ENCODE assay signal across 8 cellular contexts in the genomic region with DNA sequence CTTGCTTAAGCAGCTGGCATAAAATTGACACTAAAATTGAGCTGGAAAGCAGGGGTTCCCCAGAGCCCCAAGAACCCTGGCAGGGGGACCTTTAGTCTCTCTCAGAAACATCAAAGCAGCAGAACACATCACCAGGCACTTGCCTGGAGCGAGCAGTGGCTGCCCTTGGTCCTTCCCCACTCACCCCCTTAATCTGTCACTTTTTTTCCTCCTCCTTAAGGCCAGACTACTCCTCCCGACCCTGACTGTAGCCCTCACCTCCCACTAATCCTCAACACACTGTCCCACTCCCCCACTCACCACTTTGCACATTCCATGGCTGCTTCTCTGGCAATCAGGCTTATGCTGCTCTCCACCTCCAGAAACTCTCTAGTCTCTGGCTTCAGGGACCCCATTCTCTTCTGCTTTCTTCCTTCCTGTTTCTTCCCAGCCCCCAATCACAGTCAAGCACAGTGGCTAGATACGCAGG. TPM values are rescaled to one million over a fixed set of nuclear protein-coding genes. Genes with fewer than 3 reads are reported as not detected.
DNase-seq lines count a peak whose midpoint lies in the region; ATAC-seq, FAIRE-seq and TF ChIP-seq lines count a peak whose summit lies in the region.

No MANE protein-coding gene starts in this region.

- no peak overlapping the region for H3K27ac ChIP-seq in kidney (ENCODE audit: low read depth in 2 of 2, low read length in 2 of 2)
- peak overlapping the region; percentile 60 to 80 (median 68) for H3K27ac ChIP-seq in transverse colon

- no peak for TF ChIP-seq POLR2A in transverse colon (IDR thresholded peaks at IDR 0.05)

- DNase-seq in adipocyte (ENCODE audit: low read depth) (no peak), kidney (no peak), transverse colon (no peak), SW 1271 (lab: John Stamatoyannopoulos, UW) (no peak), NCI-H1436 (lab: John Stamatoyannopoulos, UW) (no peak), NCI-H69 (lab: John Stamatoyannopoulos, UW) (no peak)

- H3K27me3 ChIP-seq in adipocyte (replicated peaks; ENCODE audit: control insufficient read depth, insufficient read depth, low read length) (no peaks in the 10 kb centered on the region), transverse colon (peaks cover 19% of the 10 kb centered on the region)

- no peaks in the 10 kb centered on the region for H3K9me3 ChIP-seq in adipocyte (ENCODE audit: control insufficient read depth, low read length)
- H3K9me3 ChIP-seq in kidney (ENCODE audit: control insufficient read depth in 1 of 2, low read length in 2 of 2), result no peaks in the 10 kb centered on the region
- H3K9me3 ChIP-seq in transverse colon, result no peaks in the 10 kb centered on the region

- TF ChIP-seq CTCF in kidney (IDR thresholded peaks at IDR 0.05; ENCODE audit: borderline replicate concordance, extremely low read depth, insufficient read depth) (no peak), transverse colon (IDR thresholded peaks at IDR 0.05) (no peak)

- ATAC-seq in GM18858 (IDR thresholded peaks at IDR 0.05; ENCODE audit: unreplicated experiment) (peak; percentile 11), HG03378 (IDR thresholded peaks at IDR 0.05; ENCODE audit: unreplicated experiment) (peak; percentile 19)

- 34 to 38% methylated on average over 3 of the region's 3 CpGs for WGBS in transverse colon (ENCODE audit: low coverage in 1 of 2), 2 donors

- no peak for TF ChIP-seq EP300 in transverse colon (IDR thresholded peaks at IDR 0.05; ENCODE audit: low read depth)

- H3K4me3 ChIP-seq in adipocyte (ENCODE audit: low read length) (peak overlapping the region; percentile 98), kidney (ENCODE audit: low read length in 2 of 2) (peak overlapping the region; percentile 99), transverse colon (peak overlapping the region in 3 of 4 donors; percentile 82 to 97 (median 84))

- peaks cover 8% of the 10 kb centered on the region for H3K36me3 ChIP-seq in adipocyte (ENCODE audit: control insufficient read depth, insufficient read depth, low read length, severe bottlenecking)
- peaks cover 0 to 5% of the 10 kb centered on the region in 2 donors for H3K36me3 ChIP-seq in kidney (ENCODE audit: control insufficient read depth in 1 of 2, insufficient read depth in 2 of 2, low read length in 2 of 2)
- H3K36me3 ChIP-seq in transverse colon, result peaks cover 0 to 4% (median 0%) of the 10 kb centered on the region in 4 donors

- in situ Hi-C loops in transverse colon (cut with MboI; ENCODE audit: low pct_ligation_motif_present in 1 of 4, low pct_unique_long_range_greater_than_20kb in 1 of 4, low sequenced_read_pairs in 3 of 4), result loop anchor here in 1 of 4 donors (25.0 kb wide), 1 partner anchor 110 kb away; no protein-coding TSS in a partner anchor

- intact Hi-C loops in kidney (cut with DNase I), result no loop called here
- intact Hi-C loops in transverse colon (cut with DNase I; ENCODE audit: low total_unique reads), result loop anchor here (10.0 kb wide), 1 partner anchor 108 kb away; the partner anchor contains the start of gene ZKSCAN8

- H3K9ac ChIP-seq in adipocyte (ENCODE audit: low read length), result peak overlapping the region; percentile 91
- H3K9ac ChIP-seq in kidney (ENCODE audit: low read length in 2 of 2), result peak overlapping the region; percentile 50 to 72

- H3K4me1 ChIP-seq in adipocyte (ENCODE audit: control insufficient read depth, insufficient read depth, low read length) (peaks cover 24% of the 10 kb centered on the region), kidney (ENCODE audit: control insufficient read depth in 1 of 2, insufficient read depth in 1 of 2, low read depth in 1 of 2, low read length in 2 of 2) (peaks cover 9 to 12% of the 10 kb centered on the region in 2 donors), transverse colon (peaks cover 11 to 17% (median 15%) of the 10 kb centered on the region in 4 donors)

- no peak for FAIRE-seq in kidney (lab: Jason Lieb, UNC)

RNA-seq across cellular contexts. Expression of gene ZKSCAN4, which starts 0.5 kb away (rescaled TPM):
- total RNA-seq in kidney (7.4 TPM), transverse colon (1 to 10 TPM in 3 of 4 donors, under 1 TPM in 1; 0.60 to 9.0 (median 4.9) TPM)
- polyA plus RNA-seq in kidney (ENCODE audit: insufficient read depth, low read depth, low replicate concordance), result 3.9 TPM

RNA-seq across cellular contexts. Expression of gene NKAPL, which starts 6.6 kb away (rescaled TPM):
- 1.2 TPM for total RNA-seq in kidney
- 1.7 TPM for polyA plus RNA-seq in kidney (ENCODE audit: insufficient read depth, low read depth, low replicate concordance)
- total RNA-seq in transverse colon, result 1 to 10 TPM in 1 of 4 donors, under 1 TPM in 2, not detected in 1; 0.55 to 7.9 (median 0.64) TPM

RNA-seq across cellular contexts. Expression of gene ZSCAN26, which starts 14.4 kb away (rescaled TPM):
- total RNA-seq in kidney, result 17.2 TPM
- 11.8 TPM for polyA plus RNA-seq in kidney (ENCODE audit: insufficient read depth, low read depth, low replicate concordance)
- 10 to 100 TPM; 13.9 to 19.4 (median 17.6) TPM for total RNA-seq in transverse colon

RNA-seq across cellular contexts. Expression of gene ZSCAN9, which starts 27.5 kb away (rescaled TPM):
- total RNA-seq in kidney (15.6 TPM), transverse colon (10 to 100 TPM; 12.6 to 26.1 (median 16.7) TPM)
- polyA plus RNA-seq in kidney (ENCODE audit: insufficient read depth, low read depth, low replicate concordance), result 8.1 TPM

RNA-seq across cellular contexts. Expression of gene PGBD1, which starts 28.8 kb away (rescaled TPM):
- 3.0 TPM for total RNA-seq in kidney
- polyA plus RNA-seq in kidney (ENCODE audit: insufficient read depth, low read depth, low replicate concordance), result 3.1 TPM
- 1 to 10 TPM in 3 of 4 donors, under 1 TPM in 1; 0.75 to 3.2 (median 2.3) TPM for total RNA-seq in transverse colon

Comparison
In these comparisons a context has a peak if more than half of its experiments do, and no peak if none do; other contexts are left out.
1. H3K27ac ChIP-seq: peak in transverse colon (4 of 4); none in kidney (0 of 2).
2. Peak in every context shown above with its lines, with median percentiles within 50 percentile points of each other: H3K4me3 ChIP-seq.